Comparison of ENCODE assay signal across 14 cellular contexts in the genomic region with DNA sequence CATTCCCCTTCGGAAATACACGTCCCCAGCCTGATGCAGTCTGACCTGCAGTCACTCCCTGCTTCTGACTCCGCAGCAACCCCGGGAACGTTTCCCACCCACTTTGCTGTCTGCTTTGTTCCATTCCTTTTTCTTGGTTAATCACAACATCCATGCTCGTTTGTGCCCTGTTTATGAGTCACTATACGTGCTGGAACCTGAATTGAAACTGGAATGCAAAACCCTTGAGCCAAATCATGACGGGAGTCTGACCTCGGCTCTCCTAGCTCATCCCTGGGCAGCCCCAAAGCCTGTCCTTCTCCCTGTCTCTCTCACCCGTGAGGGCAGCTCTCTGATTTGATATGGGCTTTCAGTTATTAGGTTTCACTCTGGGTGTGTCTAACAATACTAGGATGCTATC. TPM values are rescaled to one million over a fixed set of nuclear protein-coding genes. Genes with fewer than 3 reads are reported as not detected.
DNase-seq lines count a peak whose midpoint lies in the region; ATAC-seq and TF ChIP-seq lines count a peak whose summit lies in the region.
"Had no signal": no experiment of that assay in that cellular context is flagged by ENCODE, and none has a peak within 500 bp of the region (broad histone marks: within the 10 kb centered on the region; RNA-seq: fewer than 3 reads in every experiment).

No MANE protein-coding gene starts in this region.

- H3K27me3 ChIP-seq in brain microvascular endothelial cell (replicated peaks) (no peaks in the 10 kb centered on the region), foreskin keratinocyte (no peaks in the 10 kb centered on the region), thoracic aorta (replicated peaks; ENCODE audit: insufficient read depth) (no peaks in the 10 kb centered on the region)

- H3K4me3 ChIP-seq in brain microvascular endothelial cell (ENCODE audit: low read depth, low read length), result no peak overlapping the region
- H3K4me3 ChIP-seq in thoracic aorta, result peak overlapping the region; percentile 59
- H3K4me3 ChIP-seq: K562 had no signal

- intact Hi-C loops in posterior vena cava (cut with DNase I) (no loop called here), left colon (cut with DNase I, micrococcal nuclease) (no loop called here)

- peak; percentile 30 for DNase-seq in HS-5 (ENCODE audit: low read depth)
- DNase-seq in brain microvascular endothelial cell, result peak; percentile 79
- DNase-seq in foreskin keratinocyte, result peak; percentile 98 to 99
- peak; percentile 33 for DNase-seq in thoracic aorta (ENCODE audit: low spot score)
- DNase-seq in posterior vena cava (ENCODE audit: low spot score), result no peak
- DNase-seq in cortex of kidney (lab: John Stamatoyannopoulos, UW), result no peak
- DNase-seq in NCI-H82 treated with DMSO at 0.1 percent for 48 hours (lab: John Stamatoyannopoulos, UW; ENCODE audit: unreplicated experiment), result no peak
- DNase-seq in left colon, result no peak
- DNase-seq: activated CD4-positive, alpha-beta memory T cell treated with anti-CD3 and anti-CD28 coated beads, Interleukin-2, amount 10 ng/mL, durations not matched to agents 7 days and 5 days; activated naive CD4-positive, alpha-beta T cell treated with anti-CD3 and anti-CD28 coated beads for 36 hours; NCI-H2029; T-helper 17 cell had no signal

- H3K9me3 ChIP-seq in thoracic aorta, result no peaks in the 10 kb centered on the region

- ATAC-seq in foreskin keratinocyte (peak; percentile 70), thoracic aorta (ENCODE audit: insufficient number of reproducible peaks, low FRiP score, low read depth) (peak; percentile 83), left colon (no peak)
- ATAC-seq: K562, sciatic nerve, T-helper 17 cell had no signal

- TF ChIP-seq CTCF in brain microvascular endothelial cell (IDR thresholded peaks at IDR 0.05; ENCODE audit: low read depth, low read length, missing control alignments) (no peak), foreskin keratinocyte (conservative IDR thresholded peaks at IDR 0.05) (no peak), thoracic aorta (IDR thresholded peaks at IDR 0.05) (no peak)

- H3K27ac ChIP-seq in brain microvascular endothelial cell (peak overlapping the region; percentile 51), foreskin keratinocyte (peak overlapping the region; percentile 96), thoracic aorta (peak overlapping the region; percentile 63 to 74)

- no peaks in the 10 kb centered on the region for H3K36me3 ChIP-seq in brain microvascular endothelial cell (replicated peaks)
- H3K36me3 ChIP-seq in thoracic aorta, result no peaks in the 10 kb centered on the region

- H3K4me1 ChIP-seq in foreskin keratinocyte (peaks cover 48% of the 10 kb centered on the region), thoracic aorta (ENCODE audit: control insufficient read depth in 1 of 2, low read depth in 2 of 2) (peaks cover 15 to 37% of the 10 kb centered on the region in 2 donors)

- in situ Hi-C loops in brain microvascular endothelial cell (cut with HindIII; ENCODE audit: low pct_ligation_motif_present, low sequenced_read_pairs), result no loop called here

RNA-seq across cellular contexts. Expression of a gene that starts 57.1 kb away (rescaled TPM):
- total RNA-seq in foreskin keratinocyte (13.1 and 14.4 TPM in 2 replicates), thoracic aorta (10 to 100 TPM; 30.5 to 57.7 TPM), posterior vena cava (10 to 100 TPM; 13.5 to 17.3 TPM), left colon (100 to 1,000 TPM in 1 of 2 donors, 10 to 100 TPM in 1; 80.9 to 103 TPM)
- 2.1 TPM in 2 replicates for polyA plus RNA-seq in foreskin keratinocyte

Comparison
In these comparisons a context has a peak if more than half of its experiments do, and no peak if none do; other contexts are left out.
1. DNase-seq: peak in HS-5 (single experiment), brain microvascular endothelial cell (single experiment), foreskin keratinocyte (2 of 2) and thoracic aorta (single experiment); none in posterior vena cava (single experiment), cortex of kidney (single experiment), NCI-H82 treated with DMSO at 0.1 percent for 48 hours (single experiment) and left colon (0 of 2).
2. Peak in every context shown above with its lines, with median percentiles within 50 percentile points of each other: H3K27ac ChIP-seq.